Comparison of ENCODE assay signal across 1 cellular context in the genomic region with DNA sequence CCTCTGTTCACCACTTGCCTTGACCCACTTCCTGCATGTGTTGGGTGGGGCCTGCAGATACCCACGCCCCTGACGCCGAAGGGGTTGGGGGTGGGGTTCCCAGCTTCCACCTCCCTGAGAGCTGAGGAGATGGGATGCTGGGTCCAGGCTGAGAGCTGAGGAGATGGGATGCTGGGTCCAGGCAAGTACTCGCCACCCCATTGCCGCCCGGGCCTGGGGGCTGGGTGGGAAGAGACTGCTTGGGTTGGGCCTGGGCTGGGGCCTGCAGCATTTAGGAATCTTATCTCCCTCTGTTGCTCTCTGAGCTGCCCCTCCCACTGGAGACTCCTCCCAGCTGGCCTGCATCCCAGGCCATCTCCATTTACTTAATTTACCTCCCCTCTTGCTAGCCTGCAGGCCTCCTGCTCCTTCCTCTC.
TF ChIP-seq lines count a peak whose summit lies in the region.

No MANE protein-coding gene starts in this region.

TF ChIP-seq in IMR-90, 13 proteins besides CTCF, POLR2A, EP300 and RAD21:
- TF ChIP-seq MAFK (IDR thresholded peaks at IDR 0.05; ENCODE audit: low read depth, low read length) (no peak), SMC3 (IDR thresholded peaks at IDR 0.05; ENCODE audit: low read depth, low read length) (no peak), RFX5 (IDR thresholded peaks at IDR 0.05; ENCODE audit: low read depth, low read length) (no peak), MAZ (IDR thresholded peaks at IDR 0.05; ENCODE audit: borderline replicate concordance, low read depth, low read length) (no peak), MXI1 (IDR thresholded peaks at IDR 0.05; ENCODE audit: borderline replicate concordance, low read depth, low read length) (no peak), CHD1 (IDR thresholded peaks at IDR 0.05; ENCODE audit: low read depth, low read length) (no peak), BHLHE40 (IDR thresholded peaks at IDR 0.05; ENCODE audit: low read depth, low read length) (no peak), RCOR1 (IDR thresholded peaks at IDR 0.05; ENCODE audit: insufficient replicate concordance, low read length) (no peak), FOS (IDR thresholded peaks at IDR 0.05; ENCODE audit: low read depth, low read length) (no peak), CEBPB (IDR thresholded peaks at IDR 0.05; ENCODE audit: low read depth, low read length) (no peak), NFE2L2 (IDR thresholded peaks at IDR 0.05; ENCODE audit: low read depth, low read length) (no peak)
- TF ChIP-seq, protein P1, sequence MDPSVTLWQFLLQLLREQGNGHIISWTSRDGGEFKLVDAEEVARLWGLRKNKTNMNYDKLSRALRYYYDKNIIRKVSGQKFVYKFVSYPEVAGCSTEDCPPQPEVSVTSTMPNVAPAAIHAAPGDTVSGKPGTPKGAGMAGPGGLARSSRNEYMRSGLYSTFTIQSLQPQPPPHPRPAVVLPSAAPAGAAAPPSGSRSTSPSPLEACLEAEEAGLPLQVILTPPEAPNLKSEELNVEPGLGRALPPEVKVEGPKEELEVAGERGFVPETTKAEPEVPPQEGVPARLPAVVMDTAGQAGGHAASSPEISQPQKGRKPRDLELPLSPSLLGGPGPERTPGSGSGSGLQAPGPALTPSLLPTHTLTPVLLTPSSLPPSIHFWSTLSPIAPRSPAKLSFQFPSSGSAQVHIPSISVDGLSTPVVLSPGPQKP (IDR thresholded peaks at IDR 0.05; ENCODE audit: borderline replicate concordance, low read depth, low read length), result no peak
- TF ChIP-seq, protein P2, sequence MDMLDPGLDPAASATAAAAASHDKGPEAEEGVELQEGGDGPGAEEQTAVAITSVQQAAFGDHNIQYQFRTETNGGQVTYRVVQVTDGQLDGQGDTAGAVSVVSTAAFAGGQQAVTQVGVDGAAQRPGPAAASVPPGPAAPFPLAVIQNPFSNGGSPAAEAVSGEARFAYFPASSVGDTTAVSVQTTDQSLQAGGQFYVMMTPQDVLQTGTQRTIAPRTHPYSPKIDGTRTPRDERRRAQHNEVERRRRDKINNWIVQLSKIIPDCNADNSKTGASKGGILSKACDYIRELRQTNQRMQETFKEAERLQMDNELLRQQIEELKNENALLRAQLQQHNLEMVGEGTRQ (IDR thresholded peaks at IDR 0.05; ENCODE audit: low read depth, low read length), result no peak
TF ChIP-seq in IMR-90: peak in this region for 0.
